Comparison of ENCODE assay signal across 19 cellular contexts in genomic region chr6:141829566-141829965, GRCh38.
DNase-seq lines count a peak whose midpoint lies in the region; ATAC-seq and TF ChIP-seq lines count a peak whose summit lies in the region.
"Had no signal": no experiment of that assay in that cellular context is flagged by ENCODE, and none has a peak within 500 bp of the region (broad histone marks: within the 10 kb centered on the region; RNA-seq: fewer than 3 reads in every experiment).

No MANE protein-coding gene starts in this region.

- H3K36me3 Mint-ChIP-seq in H9 (ENCODE audit: insufficient read depth in 1 of 3, low read depth in 3 of 3) (peaks cover 0 to 4% (median 2%) of the 10 kb centered on the region in 3 experiments; a peak in 3 of 7 replicates), WTC11 (peaks cover 5% of the 10 kb centered on the region)
- H3K36me3 Mint-ChIP-seq: T-cell had no signal

- 0 out of 2 replicates have a peak, but pooled peaks cover 1% of the 10 kb centered on the region for H3K79me2 ChIP-seq in H9 (ENCODE audit: insufficient read depth, low read length)

- H3K4me1 Mint-ChIP-seq in H9, result peaks cover 37 to 38% of the 10 kb centered on the region in 2 experiments
- peaks cover 50% of the 10 kb centered on the region for H3K4me1 Mint-ChIP-seq in WTC11
- H3K4me1 Mint-ChIP-seq: B cell had no signal

- no CpG with 5 or more reads among the region's 3 CpGs for WGBS in H9 (ENCODE audit: extremely low coverage, insufficient read length, low lambda C conversion rate)
- no CpG with 5 or more reads among the region's 3 CpGs for WGBS in iPS DF 6.9 (ENCODE audit: insufficient coverage, insufficient read length)
- WGBS in neuronal stem cell (ENCODE audit: extremely low coverage in 2 of 2, insufficient read length in 2 of 2, insufficient replicate concordance in 1 of 2), 2 donors, result no CpG with 5 or more reads among the region's 3 CpGs

- H3K27me3 ChIP-seq in H9 (ENCODE audit: insufficient read depth, low read length) (no peaks in the 10 kb centered on the region), iPS DF 6.9 (ENCODE audit: control insufficient read depth, insufficient read depth, low read length) (no peaks in the 10 kb centered on the region), neuronal stem cell (ENCODE audit: control insufficient read depth in 3 of 3, insufficient read depth in 3 of 3, low read depth in 1 of 3, low read length in 3 of 3) (no peaks in the 10 kb centered on the region), vagina (no peaks in the 10 kb centered on the region)
- H3K27me3 ChIP-seq: Peyer's patch had no signal

- H3K9me3 ChIP-seq in H9 (ENCODE audit: control insufficient read depth, low read depth, low read length), result no peaks in the 10 kb centered on the region
- H3K9me3 ChIP-seq in iPS DF 6.9 (ENCODE audit: control insufficient read depth, insufficient read depth, low read length), result no peaks in the 10 kb centered on the region; the same call in 1 of the 2 replicates
- peaks cover 0 to 13% of the 10 kb centered on the region in 2 donors for H3K9me3 ChIP-seq in neuronal stem cell (replicated peaks in 1 of 2; ENCODE audit: control insufficient read depth in 2 of 2, insufficient read depth in 1 of 2, low read depth in 1 of 2, low read length in 2 of 2)
- H3K9me3 ChIP-seq in vagina, result no peaks in the 10 kb centered on the region
- H3K9me3 ChIP-seq: A549, Peyer's patch had no signal

- H3K14ac ChIP-seq in H9 (ENCODE audit: insufficient read depth, low read length) (no peak overlapping the region), neuronal stem cell (ENCODE audit: low read length) (no peak overlapping the region)

- CTCF ChIA-PET in WTC11 (lab: Charles Lee), result no interaction called here

- H2BK120ac ChIP-seq in H9 (ENCODE audit: low read depth, low read length, poor library complexity, severe bottlenecking), result no peak overlapping the region
- H2BK120ac ChIP-seq in neuronal stem cell (ENCODE audit: low read depth, low read length), result no peak overlapping the region

- no peak overlapping the region for H2BK12ac ChIP-seq in H9 (ENCODE audit: insufficient read length, low read depth, low read length)
- no peak overlapping the region for H2BK12ac ChIP-seq in neuronal stem cell (ENCODE audit: low read length)

- no peak overlapping the region for H3K56ac ChIP-seq in H9 (ENCODE audit: insufficient read length, low read depth, low read length)

- no peak overlapping the region for H3K23ac ChIP-seq in H9 (ENCODE audit: insufficient read length, low read depth, low read length)
- H3K23ac ChIP-seq in neuronal stem cell (ENCODE audit: low read depth, low read length, poor library complexity), result no peak overlapping the region

- ATAC-seq in WTC11, result peak; percentile 92
- no peak for ATAC-seq in GM19023 (IDR thresholded peaks at IDR 0.05; ENCODE audit: unreplicated experiment)
- ATAC-seq in GM21786 (IDR thresholded peaks at IDR 0.05; ENCODE audit: unreplicated experiment), result no peak
- ATAC-seq: A549, T-cell had no signal

- H4K20me1 ChIP-seq in H9 (ENCODE audit: control insufficient read depth, insufficient read depth, insufficient read length), result no peaks in the 10 kb centered on the region

- no peak overlapping the region for H3T11ph ChIP-seq in H9 (ENCODE audit: low read length)

- no peak overlapping the region for H3K18ac ChIP-seq in H9 (ENCODE audit: insufficient read length, low read depth, low read length)
- H3K18ac ChIP-seq in neuronal stem cell (ENCODE audit: low read length), result no peak overlapping the region

- H3K9me3 Mint-ChIP-seq in H9, result peaks cover 4 to 6% of the 10 kb centered on the region in 2 experiments; a peak in 4 of 5 replicates
- peaks cover 19% of the 10 kb centered on the region for H3K9me3 Mint-ChIP-seq in WTC11
- H3K9me3 Mint-ChIP-seq: T-cell had no signal

- H3K4me3 ChIP-seq in iPS DF 6.9 (ENCODE audit: low read length) (no peak overlapping the region), neuronal stem cell (ENCODE audit: low read length in 2 of 2) (no peak overlapping the region), vagina (no peak overlapping the region)
- H3K4me3 ChIP-seq: A549, Peyer's patch had no signal

- H4K8ac ChIP-seq in H9 (replicated peaks; ENCODE audit: insufficient read length, low read depth, low read length) (no peak overlapping the region), neuronal stem cell (ENCODE audit: low read depth, low read length) (no peak overlapping the region)

- H2AK5ac ChIP-seq in H9 (ENCODE audit: insufficient read length, low read length), result no peak overlapping the region
- H2AK5ac ChIP-seq in neuronal stem cell (ENCODE audit: low read depth, low read length), result no peak overlapping the region

- H2BK5ac ChIP-seq in H9 (ENCODE audit: insufficient read length, low read length) (no peak overlapping the region), neuronal stem cell (ENCODE audit: low read length) (no peak overlapping the region)

- no peaks in the 10 kb centered on the region for H3K23me2 ChIP-seq in H9 (ENCODE audit: insufficient read length, low read depth, low read length, poor library complexity, severe bottlenecking)

- no peaks in the 10 kb centered on the region for H3K79me1 ChIP-seq in H9 (ENCODE audit: insufficient read depth, low read depth, low read length, poor library complexity, severe bottlenecking)
- no peaks in the 10 kb centered on the region for H3K79me1 ChIP-seq in neuronal stem cell (ENCODE audit: low read depth, low read length)

- H3K9ac ChIP-seq in H9 (ENCODE audit: extremely low read depth, insufficient read length, low read length), result no peak overlapping the region
- H3K9ac ChIP-seq in neuronal stem cell (ENCODE audit: low read depth, low read length, poor library complexity), result no peak overlapping the region

- peak; percentile 46 for DNase-seq in H9
- DNase-seq in WTC11 (ENCODE audit: low spot score), result peak; percentile 33
- peak; percentile 52 for DNase-seq in iPS DF 6.9 (ENCODE audit: low read depth, low spot score)
- peak; percentile 84 for DNase-seq in neuronal stem cell (ENCODE audit: low spot score)
- DNase-seq in vagina (ENCODE audit: extremely low spot score in 2 of 2), result no peak
- DNase-seq: DMS53; GOT3; Karpas-422; NCI-H1694; NCI-H2171; NCI-H345; NCI-H774; NK-92 treated with Interleukin-12 subunit alpha and Interleukin-12 subunit beta, amount 100 ng/mL, for 24 hours; Peyer's patch; T-cell had no signal

- H2BK15ac ChIP-seq in H9 (ENCODE audit: low read depth, low read length) (no peak overlapping the region), neuronal stem cell (ENCODE audit: low read length) (no peak overlapping the region)

- no peaks in the 10 kb centered on the region for H3K36me3 ChIP-seq in iPS DF 6.9 (ENCODE audit: control insufficient read depth, insufficient read depth, low read length)
- H3K36me3 ChIP-seq in neuronal stem cell (replicated peaks in 1 of 2; ENCODE audit: control insufficient read depth in 2 of 2, insufficient read depth in 2 of 2, low read length in 2 of 2), result no peaks in the 10 kb centered on the region
- H3K36me3 ChIP-seq in vagina, result no peaks in the 10 kb centered on the region
- H3K36me3 ChIP-seq: Peyer's patch had no signal

- intact Hi-C loops in vagina (cut with DNase I), result no loop called here

- H4K91ac ChIP-seq in H9 (ENCODE audit: insufficient read length, low read depth, low read length) (no peak overlapping the region), neuronal stem cell (ENCODE audit: low read depth, low read length, poor library complexity) (no peak overlapping the region)

- POLR2A ChIA-PET in WTC11 (lab: Charles Lee), result no interaction called here

- H3K4ac ChIP-seq in H9 (ENCODE audit: low read depth, low read length) (no peak overlapping the region), neuronal stem cell (ENCODE audit: low read length) (no peak overlapping the region)

- H3K4me2 ChIP-seq in H9 (ENCODE audit: insufficient read depth, insufficient read length, low read length), result no peak overlapping the region
- H3K4me2 ChIP-seq in neuronal stem cell (ENCODE audit: insufficient read depth, low read length, poor library complexity, severe bottlenecking), result no peak overlapping the region
- H3K4me2 ChIP-seq: A549 had no signal

- H2AFZ ChIP-seq in H9 (ENCODE audit: low read length) (no peak overlapping the region), neuronal stem cell (ENCODE audit: low read length) (no peak overlapping the region)

- H3K27ac Mint-ChIP-seq in H9 (peak overlapping the region in 2 of 3 experiments; percentile 94 to 97; a peak in 6 of 7 replicates), WTC11 (peak overlapping the region; percentile 77)
- H3K27ac Mint-ChIP-seq: B cell, T-cell had no signal

- peaks cover 9% of the 10 kb centered on the region; the same call in 1 of the 2 replicates for H3K4me1 ChIP-seq in H9 (ENCODE audit: insufficient read depth, low read length)
- peaks cover 4% of the 10 kb centered on the region; the same call in 1 of the 2 replicates for H3K4me1 ChIP-seq in iPS DF 6.9 (ENCODE audit: control insufficient read depth, insufficient read depth, low read length)
- H3K4me1 ChIP-seq in neuronal stem cell (ENCODE audit: control insufficient read depth in 2 of 2, insufficient read depth in 1 of 2, low read depth in 1 of 2, low read length in 2 of 2), result peaks cover 8 to 21% of the 10 kb centered on the region in 2 donors
- H3K4me1 ChIP-seq in vagina, result no peaks in the 10 kb centered on the region
- H3K4me1 ChIP-seq: A549, Peyer's patch had no signal

- H4K5ac ChIP-seq in H9 (ENCODE audit: insufficient read length, low read depth, low read length), result no peak overlapping the region

- H3K27ac ChIP-seq in H9 (ENCODE audit: insufficient read length, low read depth, low read length) (peak overlapping the region; percentile 28), iPS DF 6.9 (ENCODE audit: low read length) (no peak overlapping the region), neuronal stem cell (replicated peaks; ENCODE audit: low read length) (peak overlapping the region; percentile 72), vagina (no peak overlapping the region)
- H3K27ac ChIP-seq: A549, Peyer's patch had no signal

- no peak for TF ChIP-seq CTCF in H9 (conservative IDR thresholded peaks at IDR 0.05)
- TF ChIP-seq CTCF in WTC11 (IDR thresholded peaks at IDR 0.05), result no peak
- TF ChIP-seq CTCF in vagina (IDR thresholded peaks at IDR 0.05), result no peak

- no peak overlapping the region for H2BK20ac ChIP-seq in H9 (ENCODE audit: low read depth, low read length, poor library complexity, severe bottlenecking)

- TF ChIP-seq POLR2A in vagina (IDR thresholded peaks at IDR 0.05), result no peak

- H3K27me3 Mint-ChIP-seq in H9 (ENCODE audit: low read depth) (no peaks in the 10 kb centered on the region), WTC11 (ENCODE audit: low read depth) (no peaks in the 10 kb centered on the region)
- H3K27me3 Mint-ChIP-seq: B cell, T-cell had no signal

- H3K4me3 Mint-ChIP-seq in H9 (no peak overlapping the region; a peak in 1 of 5 replicates), WTC11 (no peak overlapping the region)
- H3K4me3 Mint-ChIP-seq: B cell, T-cell had no signal

Comparison
In these comparisons a context has a peak if more than half of its experiments do, and no peak if none do; other contexts are left out.
1. DNase-seq: peak in H9 (single experiment), WTC11 (single experiment), iPS DF 6.9 (single experiment) and neuronal stem cell (single experiment); none in vagina (0 of 2).
2. H3K27ac ChIP-seq: peak in H9 (single experiment) and neuronal stem cell (single experiment); none in iPS DF 6.9 (single experiment) and vagina (single experiment).